27 cellular contexts compared by ENCODE assay signal in the genomic region with DNA sequence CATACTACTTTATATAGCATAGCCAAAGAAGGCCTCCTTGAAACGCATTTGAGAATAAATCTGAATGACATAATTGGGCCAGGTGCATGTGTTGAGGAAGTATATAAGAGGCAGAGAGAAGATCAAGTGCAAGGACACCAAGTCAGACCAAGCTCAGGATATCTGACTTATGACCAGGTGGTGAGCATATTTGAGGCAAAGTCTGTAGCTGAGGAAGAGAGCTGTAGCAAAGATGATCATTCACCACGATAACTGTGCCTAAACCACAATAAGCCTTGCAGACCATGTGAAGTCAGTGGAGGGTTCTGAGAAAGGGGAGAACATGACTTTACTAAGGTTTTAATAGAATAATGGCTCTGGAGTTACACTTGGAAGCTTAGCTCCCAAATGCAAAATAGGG.
"Had no signal": no experiment of that assay in that cellular context is flagged by ENCODE, and none has a peak within 500 bp of the region (broad histone marks: within the 10 kb centered on the region; RNA-seq: fewer than 3 reads in every experiment).

No MANE protein-coding gene starts in this region.

- H3K4me3 ChIP-seq: adrenal gland, ascending aorta, dorsolateral prefrontal cortex, esophagus squamous epithelium, gastrocnemius medialis, pancreas, psoas muscle, right atrium auricular region, spleen, thoracic aorta, upper lobe of left lung had no signal

- DNase-seq: activated naive CD4-positive, alpha-beta T cell; activated T-cell treated with anti-CD3 and anti-CD28 coated beads, Interleukin-2, amount 50 U/mL, for 1 hour; adrenal gland; brain microvascular endothelial cell; dorsolateral prefrontal cortex; effector memory CD8-positive, alpha-beta T cell; esophagus squamous epithelium; gastrocnemius medialis; hypothalamus; islet precursor cell; left cardiac atrium; pancreas; psoas muscle; spleen; stimulated activated CD4-positive, alpha-beta T cell treated with anti-CD3 and anti-CD28 coated beads, Interleukin-4, amount 100 ng/mL, for 1 hour; stimulated activated naive CD4-positive, alpha-beta T cell; T-helper 9 cell; upper lobe of left lung had no signal

- H3K36me3 ChIP-seq: adrenal gland, ascending aorta, brain microvascular endothelial cell, esophagus squamous epithelium, gastrocnemius medialis, neutrophil, pancreas, right atrium auricular region, spleen, thoracic aorta, upper lobe of left lung had no signal

- H3K36me3 Mint-ChIP-seq: activated naive CD8-positive, alpha-beta T cell; memory B cell had no signal

- H3K27ac Mint-ChIP-seq: activated naive CD8-positive, alpha-beta T cell; effector memory CD8-positive, alpha-beta T cell; memory B cell; natural killer cell treated with Interleukin-12 subunit alpha and Interleukin-12 subunit beta and Interleukin-15 and Interleukin-18, amount 100 ng/mL, for 72 hours; WTC11 had no signal

- H3K4me1 Mint-ChIP-seq: central memory CD8-positive, alpha-beta T cell; memory B cell had no signal

- H3K27me3 Mint-ChIP-seq: activated naive CD8-positive, alpha-beta T cell; central memory CD8-positive, alpha-beta T cell; effector memory CD8-positive, alpha-beta T cell; memory B cell had no signal

- H3K4me3 Mint-ChIP-seq: activated naive CD8-positive, alpha-beta T cell; central memory CD8-positive, alpha-beta T cell; effector memory CD8-positive, alpha-beta T cell; memory B cell; natural killer cell treated with Interleukin-12 subunit alpha and Interleukin-12 subunit beta and Interleukin-15 and Interleukin-18, amount 100 ng/mL, for 72 hours; WTC11 had no signal

- H3K9me3 Mint-ChIP-seq: natural killer cell treated with Interleukin-12 subunit alpha and Interleukin-12 subunit beta and Interleukin-15 and Interleukin-18, amount 100 ng/mL, for 72 hours had no signal

- ATAC-seq: effector memory CD8-positive, alpha-beta T cell; gastrocnemius medialis; left cardiac atrium; natural killer cell treated with Interleukin-12 subunit alpha and Interleukin-12 subunit beta and Interleukin-15 and Interleukin-18, amount 100 ng/mL, for 72 hours; pancreas; psoas muscle; WTC11 had no signal

- H3K27me3 ChIP-seq: adrenal gland, ascending aorta, brain microvascular endothelial cell, dorsolateral prefrontal cortex, esophagus squamous epithelium, gastrocnemius medialis, neutrophil, pancreas, right atrium auricular region, spleen, upper lobe of left lung had no signal
